ENCODE assay signal across 9 cellular contexts in genomic region chr17:81371910-81372760, GRCh38. TPM values are rescaled to one million over a fixed set of nuclear protein-coding genes. Genes with fewer than 3 reads are reported as not detected.
DNase-seq lines count a peak whose midpoint lies in the region; ATAC-seq, FAIRE-seq and TF ChIP-seq lines count a peak whose summit lies in the region.
"Had no signal": no experiment of that assay in that cellular context is flagged by ENCODE, and none has a peak within 500 bp of the region (broad histone marks: within the 10 kb centered on the region; RNA-seq: fewer than 3 reads in every experiment).

No MANE protein-coding gene starts in this region.

- H3K27me3 Mint-ChIP-seq in activated T-cell treated with anti-CD3 and anti-CD28 coated beads, Interleukin-2, amount 50 U/mL, for 72 hours (ENCODE audit: low read depth) = no peaks in the 10 kb centered on the region

- intact Hi-C loops in left colon (cut with DNase I, micrococcal nuclease) = no loop called here

- FAIRE-seq in bronchial epithelial cell (lab: Jason Lieb, UNC) = peak; percentile 7

- H3K36me3 Mint-ChIP-seq in activated T-cell treated with anti-CD3 and anti-CD28 coated beads, Interleukin-2, amount 50 U/mL, for 72 hours (ENCODE audit: insufficient read depth in 2 of 2) = no peaks in the 10 kb centered on the region

- no peaks in the 10 kb centered on the region for H3K4me1 Mint-ChIP-seq in activated T-cell treated with anti-CD3 and anti-CD28 coated beads, Interleukin-2, amount 50 U/mL, for 72 hours (ENCODE audit: low read depth)

- DNase-seq in A172 (ENCODE audit: low spot score) = peak; percentile 46
- DNase-seq in HuH-7.5 (ENCODE audit: low spot score) = peak; percentile 69
- DNase-seq in bronchial epithelial cell (ENCODE audit: low read depth) = no peak
- DNase-seq in left colon = peak in 1 of 2 donors; percentile 48
- no peak for DNase-seq in activated T-cell treated with anti-CD3 and anti-CD28 coated beads, Interleukin-2, amount 50 U/mL, for 72 hours
- DNase-seq: activated CD8-positive, alpha-beta memory T cell treated with anti-CD3 and anti-CD28 coated beads, Interleukin-2, amount 50 U/mL, for 48 hours had no signal

- H3K9me3 Mint-ChIP-seq in activated T-cell treated with anti-CD3 and anti-CD28 coated beads, Interleukin-2, amount 50 U/mL, for 72 hours = no peaks in the 10 kb centered on the region

- no peak overlapping the region for H3K27ac Mint-ChIP-seq in activated T-cell treated with anti-CD3 and anti-CD28 coated beads, Interleukin-2, amount 50 U/mL, for 72 hours

- peaks cover 9% of the 10 kb centered on the region for H3K27me3 ChIP-seq in bronchial epithelial cell (ENCODE audit: control insufficient read depth, insufficient read depth, low read length)

- H3K36me3 ChIP-seq in bronchial epithelial cell (ENCODE audit: control insufficient read depth, insufficient read depth, low read length) = no peaks in the 10 kb centered on the region

- peak; percentile 75 for ATAC-seq in left colon
- ATAC-seq in GM21423 (IDR thresholded peaks at IDR 0.05; ENCODE audit: unreplicated experiment) = no peak
- no peak for ATAC-seq in HG02852 (IDR thresholded peaks at IDR 0.05; ENCODE audit: unreplicated experiment)
- no peak for ATAC-seq in HG03354 (IDR thresholded peaks at IDR 0.05; ENCODE audit: poor library complexity, severe bottlenecking, unreplicated experiment)
- ATAC-seq in activated T-cell treated with anti-CD3 and anti-CD28 coated beads, Interleukin-2, amount 50 U/mL, for 72 hours (replicated peaks in 1 of 2) = no peak

- H3K4me3 Mint-ChIP-seq in activated T-cell treated with anti-CD3 and anti-CD28 coated beads, Interleukin-2, amount 50 U/mL, for 72 hours = no peak overlapping the region

- peak; percentile 22 for TF ChIP-seq CTCF in bronchial epithelial cell (IDR thresholded peaks at IDR 0.05; ENCODE audit: insufficient read depth, low read length, severe bottlenecking)

- no peak overlapping the region for H3K4me3 ChIP-seq in bronchial epithelial cell (ENCODE audit: low read depth, low read length)

RNA-seq across cellular contexts. Expression of gene BAHCC1, which starts 23.1 kb away (rescaled TPM):
- 0.95 and 2.0 TPM in 2 replicates for total RNA-seq in A172 (2014; rRNA removed; shearing (Covaris generic))
- total RNA-seq in bronchial epithelial cell = 0.79 and 1.8 TPM in 2 replicates
- 10 to 100 TPM; 12.2 to 14.2 TPM for total RNA-seq in left colon
- total RNA-seq in activated T-cell treated with anti-CD3 and anti-CD28 coated beads, Interleukin-2, amount 50 U/mL, for 72 hours = under 1 TPM; 0.02 to 0.14 TPM

Comparison
In these comparisons a context has a peak if more than half of its experiments do, and no peak if none do; other contexts are left out.
1. DNase-seq: peak in A172 (single experiment) and HuH-7.5 (single experiment); none in bronchial epithelial cell (single experiment) and activated T-cell treated with anti-CD3 and anti-CD28 coated beads, Interleukin-2, amount 50 U/mL, for 72 hours (0 of 2).